24 cellular contexts compared by ENCODE assay signal in the genomic region with DNA sequence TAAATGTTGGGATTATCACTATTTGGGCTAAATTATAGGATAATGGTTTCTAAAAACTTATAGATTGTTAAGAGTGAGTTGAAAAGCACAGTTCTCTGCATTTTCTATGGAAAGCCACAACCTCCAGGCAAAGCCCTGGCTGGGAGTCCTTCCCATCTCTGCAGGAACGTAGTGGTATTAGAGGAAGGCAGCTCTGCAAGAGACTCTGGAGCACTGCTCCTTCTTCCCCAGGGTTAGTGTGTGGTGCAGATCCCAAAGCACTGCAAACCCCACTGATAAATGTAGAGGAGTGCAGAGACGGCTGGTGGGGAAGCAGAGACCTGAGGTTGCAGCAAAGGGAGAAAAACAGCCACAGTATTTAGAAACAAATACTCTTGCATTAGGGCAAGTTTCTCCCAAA.
"Had no signal": no experiment of that assay in that cellular context is flagged by ENCODE, and none has a peak within 500 bp of the region (broad histone marks: within the 10 kb centered on the region; RNA-seq: fewer than 3 reads in every experiment).

No MANE protein-coding gene starts in this region.

- H3K4me3 ChIP-seq: K562, SJSA1, SK-N-MC had no signal

- H3K27me3 Mint-ChIP-seq: IgD-negative memory B cell had no signal

- H3K36me3 Mint-ChIP-seq: IgD-negative memory B cell had no signal

- H3K4me2 ChIP-seq: KMS-11 had no signal

- FAIRE-seq: HepG2, K562, RCC 7860 had no signal

- H3K4me1 ChIP-seq: SJSA1 had no signal

- ATAC-seq: HepG2, K562 had no signal

- H3K9ac ChIP-seq: KMS-11 had no signal

- H3K27ac Mint-ChIP-seq: IgD-negative memory B cell had no signal

- DNase-seq: Kasumi-1, MM.1S, NCI-H1092 treated with DMSO at 0.1 percent for 48 hours, NCI-H1436, NCI-H187, NCI-H2029, NCI-H2081 treated with DMSO at 0.1 percent for 48 hours, NCI-H2171, NCI-H226, NCI-H446, NCI-H510A, NCI-H524 treated with DMSO at 0.1 percent for 48 hours, NCI-H69, NCI-H774, Right ventricle myocardium superior, RPMI8226, SIG-M5 had no signal

- H3K27ac ChIP-seq: KMS-11, SJSA1, SK-N-MC had no signal

- H3K27me3 ChIP-seq: SJSA1 had no signal

- H3K9me3 ChIP-seq: SJSA1 had no signal

- H3K4me3 Mint-ChIP-seq: IgD-negative memory B cell had no signal

- H3K36me3 ChIP-seq: SJSA1 had no signal

- H3K4me1 Mint-ChIP-seq: IgD-negative memory B cell had no signal
